21 cellular contexts compared by ENCODE assay signal in the genomic region with DNA sequence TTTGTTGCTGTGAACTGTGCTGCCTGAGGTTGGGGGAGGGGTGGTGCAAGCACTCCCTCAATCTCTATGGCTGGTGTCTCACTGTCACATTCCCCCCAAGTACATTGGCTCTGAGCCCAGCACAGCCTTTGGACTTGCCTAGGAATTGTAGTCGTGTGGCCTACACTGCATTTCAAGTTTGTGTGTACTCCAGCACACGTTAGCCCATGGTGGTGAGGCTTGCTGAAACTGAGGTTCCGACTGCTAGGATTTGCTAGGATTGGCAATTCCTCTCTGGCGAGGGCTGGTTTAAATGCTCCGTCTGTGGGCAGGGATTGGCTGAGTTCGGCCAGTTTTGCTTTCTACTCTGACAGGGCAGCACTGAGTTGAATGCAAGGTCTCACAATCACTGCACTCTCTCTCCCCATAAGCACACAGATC.
A peak's percentile ranks its signal among the peaks of the same experiment; 100 is the strongest.
DNase-seq lines count a peak whose midpoint lies in the region; ATAC-seq, FAIRE-seq and TF ChIP-seq lines count a peak whose summit lies in the region.
"Had no signal": no experiment of that assay in that cellular context is flagged by ENCODE, and none has a peak within 500 bp of the region (broad histone marks: within the 10 kb centered on the region; RNA-seq: fewer than 3 reads in every experiment).

No MANE protein-coding gene starts in this region.

- H3K4me3 ChIP-seq in astrocyte (ENCODE audit: insufficient read depth, low read depth, low read length) = no peak overlapping the region
- H3K4me3 ChIP-seq in heart left ventricle = peak overlapping the region in 1 of 12 donors; percentile 10
- peak overlapping the region; percentile 16 to 17 for H3K4me3 ChIP-seq in muscle layer of duodenum (ENCODE audit: low read depth in 1 of 2, low read length in 2 of 2)
- H3K4me3 ChIP-seq: lung, PC-9 had no signal

- H3K4me1 ChIP-seq in astrocyte (ENCODE audit: insufficient read depth, low read length) (no peaks in the 10 kb centered on the region), heart left ventricle (peaks cover 0 to 15% (median 0%) of the 10 kb centered on the region in 12 donors), muscle layer of duodenum (ENCODE audit: control insufficient read depth in 1 of 2, insufficient read depth in 2 of 2, low read length in 2 of 2) (no peaks in the 10 kb centered on the region)

- H3K36me3 Mint-ChIP-seq in astrocyte (ENCODE audit: low read depth, unreplicated experiment) = no peaks in the 10 kb centered on the region
- H3K36me3 Mint-ChIP-seq: CD4-positive, CD25-positive, alpha-beta regulatory T cell; natural killer cell had no signal

- ATAC-seq in heart left ventricle (peak; percentile 93 to 98 (median 96)), GM18498 (IDR thresholded peaks at IDR 0.05; ENCODE audit: unreplicated experiment) (no peak)
- ATAC-seq: activated naive CD8-positive, alpha-beta T cell treated with anti-CD3 and anti-CD28 coated beads, Interleukin-2, amount 50 U/mL, for 24 hours; natural killer cell had no signal

- H3K27ac Mint-ChIP-seq in astrocyte (ENCODE audit: unreplicated experiment) = no peak overlapping the region
- H3K27ac Mint-ChIP-seq: activated naive CD8-positive, alpha-beta T cell treated with anti-CD3 and anti-CD28 coated beads, Interleukin-2, amount 50 U/mL, for 24 hours; activated T-helper 2 cell treated with anti-CD3 and anti-CD28 coated beads, Interferon-gamma antibody, Interleukin-2, Interleukin-4, amounts not matched to agents 10 μg/mL and 5 μg/mL and 100 μg/mL, durations not matched to agents 14 hours and 24 hours and 36 hours; CD4-positive, CD25-positive, alpha-beta regulatory T cell; natural killer cell had no signal

- H3K79me2 ChIP-seq in astrocyte (ENCODE audit: insufficient read depth, low read length) = no peaks in the 10 kb centered on the region

- H3K9me3 ChIP-seq in astrocyte (ENCODE audit: insufficient read depth, low read depth, low read length) (no peaks in the 10 kb centered on the region), heart left ventricle (peaks cover 0 to 12% (median 0%) of the 10 kb centered on the region in 12 donors), muscle layer of duodenum (ENCODE audit: control insufficient read depth in 1 of 2, low read length in 2 of 2) (peaks cover 0 to 3% of the 10 kb centered on the region in 2 donors)
- H3K9me3 ChIP-seq: SK-N-SH had no signal

- intact Hi-C loops in heart left ventricle (cut with DNase I) = no loop called here

- H3K36me3 ChIP-seq in astrocyte (ENCODE audit: insufficient read depth, low read length) (no peaks in the 10 kb centered on the region), heart left ventricle (no peaks in the 10 kb centered on the region), muscle layer of duodenum (ENCODE audit: control insufficient read depth in 1 of 2, insufficient read depth in 2 of 2, low read length in 2 of 2) (no peaks in the 10 kb centered on the region)

- FAIRE-seq in astrocyte (lab: Jason Lieb, UNC) = no peak
- no peak for FAIRE-seq in frontal cortex (lab: Jason Lieb, UNC)

- peaks cover 2% of the 10 kb centered on the region for H3K27me3 Mint-ChIP-seq in astrocyte (ENCODE audit: low read depth, unreplicated experiment)
- H3K27me3 Mint-ChIP-seq: CD4-positive, CD25-positive, alpha-beta regulatory T cell; central memory CD8-positive, alpha-beta T cell had no signal

- H2AFZ ChIP-seq in astrocyte (ENCODE audit: low read depth, low read length) = peak overlapping the region; percentile 66
- H2AFZ ChIP-seq: PC-9 had no signal

- no peak for TF ChIP-seq POLR2A in heart left ventricle (IDR thresholded peaks at IDR 0.05)

- no peak overlapping the region for H3K4me3 Mint-ChIP-seq in astrocyte (ENCODE audit: unreplicated experiment)
- H3K4me3 Mint-ChIP-seq: activated naive CD8-positive, alpha-beta T cell treated with anti-CD3 and anti-CD28 coated beads, Interleukin-2, amount 50 U/mL, for 24 hours; CD4-positive, CD25-positive, alpha-beta regulatory T cell; central memory CD8-positive, alpha-beta T cell; natural killer cell had no signal

- H4K20me1 ChIP-seq in astrocyte (ENCODE audit: insufficient read depth, low read length) = no peaks in the 10 kb centered on the region

- H3K27ac ChIP-seq in astrocyte (ENCODE audit: low read depth, low read length) (no peak overlapping the region), heart left ventricle (peak overlapping the region in 11 of 12 donors; percentile 6 to 84 (median 64)), muscle layer of duodenum (ENCODE audit: low read length) (no peak overlapping the region)
- H3K27ac ChIP-seq: PC-9 had no signal

- H3K4me2 ChIP-seq in astrocyte (ENCODE audit: low read length) = peak overlapping the region; percentile 15
- H3K4me2 ChIP-seq: PC-9, SK-N-SH had no signal

- 30 to 45% (median 40%) methylated on average over 4 to 6 of the region's 6 CpGs for WGBS in heart left ventricle, 4 donors

- DNase-seq in Ammon's horn (ENCODE audit: low spot score) (peak; percentile 35), astrocyte (ENCODE audit: low read depth) (no peak), heart left ventricle (peak in 4 of 5 donors; percentile 68 to 87 (median 75)), frontal cortex (ENCODE audit: low spot score in 2 of 2) (no peak), cortex of kidney (lab: John Stamatoyannopoulos, UW) (no peak), HT-29 (ENCODE audit: low spot score) (no peak)
- DNase-seq: activated naive CD8-positive, alpha-beta T cell treated with anti-CD3 and anti-CD28 coated beads, Interleukin-2, amount 50 U/mL, for 24 hours; CD4-positive, CD25-positive, alpha-beta regulatory T cell; natural killer cell; NCI-H1930; NCI-H748 treated with DMSO at 0.1 percent for 48 hours; PC-9; retina; SK-N-SH; stimulated activated CD4-positive, alpha-beta T cell treated with anti-CD3 and anti-CD28 coated beads, Interleukin-2, amount 100 ng/mL, for 24 hours; T1000 had no signal

- H3K9me3 Mint-ChIP-seq in astrocyte (ENCODE audit: unreplicated experiment) = peaks cover 3% of the 10 kb centered on the region

- peaks cover 4% of the 10 kb centered on the region for H3K4me1 Mint-ChIP-seq in astrocyte (ENCODE audit: low read depth, unreplicated experiment)
- H3K4me1 Mint-ChIP-seq: activated naive CD8-positive, alpha-beta T cell treated with anti-CD3 and anti-CD28 coated beads, Interleukin-2, amount 50 U/mL, for 24 hours; CD4-positive, CD25-positive, alpha-beta regulatory T cell; central memory CD8-positive, alpha-beta T cell; natural killer cell had no signal

- TF ChIP-seq CTCF in astrocyte (IDR thresholded peaks at IDR 0.05; ENCODE audit: insufficient read depth, low read depth, low read length) = no peak
- TF ChIP-seq CTCF in heart left ventricle (IDR thresholded peaks at IDR 0.05) = no peak

- H3K9ac ChIP-seq in astrocyte (ENCODE audit: low read length) = no peak overlapping the region
- H3K9ac ChIP-seq: SK-N-SH had no signal

- H3K27me3 ChIP-seq in astrocyte (ENCODE audit: insufficient read depth, low read length) = no peaks in the 10 kb centered on the region
- H3K27me3 ChIP-seq in heart left ventricle = no peaks in the 10 kb centered on the region
- H3K27me3 ChIP-seq in muscle layer of duodenum (ENCODE audit: low read depth, low read length) = no peaks in the 10 kb centered on the region

Comparison
In these comparisons a context has a peak if more than half of its experiments do, and no peak if none do; other contexts are left out.
1. DNase-seq: peak in Ammon's horn (single experiment) and heart left ventricle (4 of 5); none in astrocyte (single experiment), frontal cortex (0 of 2), cortex of kidney (single experiment) and HT-29 (single experiment).
2. H3K27ac ChIP-seq: peak in heart left ventricle (11 of 12); none in astrocyte (single experiment) and muscle layer of duodenum (single experiment).